In genomic region chr20:62898970-62899632, GRCh38 we compare ENCODE assay signal across 1 cellular context.
TF ChIP-seq lines count a peak whose summit lies in the region.

No MANE protein-coding gene starts in this region.

TF ChIP-seq in HepG2, 621 proteins besides CTCF, POLR2A, EP300 and RAD21 (continued from another document):
- TF ChIP-seq GLMP (CRISPR knock-in tag; IDR thresholded peaks at IDR 0.05; ENCODE audit: borderline replicate concordance): no peak
- no peak for TF ChIP-seq FOSL1 (CRISPR knock-in tag; IDR thresholded peaks at IDR 0.05; ENCODE audit: borderline replicate concordance)
- no peak for TF ChIP-seq XBP1 (CRISPR knock-in tag; IDR thresholded peaks at IDR 0.05)
- peak; percentile 73; the same call in 1 of the 2 replicates for TF ChIP-seq GTF3A (CRISPR knock-in tag; conservative IDR thresholded peaks at IDR 0.05)
- TF ChIP-seq ZNF337 (CRISPR knock-in tag; IDR thresholded peaks at IDR 0.05; ENCODE audit: borderline replicate concordance, low read depth): no peak
- TF ChIP-seq PRDM4 (CRISPR knock-in tag; IDR thresholded peaks at IDR 0.05; ENCODE audit: borderline replicate concordance): no peak
- TF ChIP-seq TMF1 (CRISPR knock-in tag; IDR thresholded peaks at IDR 0.05; ENCODE audit: low read depth): no peak
- TF ChIP-seq MED8 (CRISPR knock-in tag; IDR thresholded peaks at IDR 0.05; ENCODE audit: insufficient replicate concordance): no peak
- no peak for TF ChIP-seq ZNF776 (CRISPR knock-in tag; IDR thresholded peaks at IDR 0.05)
- TF ChIP-seq ZNF598 (CRISPR knock-in tag; IDR thresholded peaks at IDR 0.05; ENCODE audit: borderline replicate concordance): no peak
- no peak for TF ChIP-seq ZFX (CRISPR knock-in tag; IDR thresholded peaks at IDR 0.05; ENCODE audit: low read depth)
- TF ChIP-seq TCF12 (IDR thresholded peaks at IDR 0.05): no peak
- TF ChIP-seq TCF12 (CRISPR knock-in tag; IDR thresholded peaks at IDR 0.05): no peak
- 0 out of 2 replicates have a peak, but pooled peaks have one; percentile 5 for TF ChIP-seq ZNF772 (CRISPR knock-in tag; IDR thresholded peaks at IDR 0.05)
- TF ChIP-seq SOX5 (CRISPR knock-in tag; IDR thresholded peaks at IDR 0.05; ENCODE audit: borderline replicate concordance): no peak; the same call in 1 of the 2 replicates
- no peak for TF ChIP-seq THRA (CRISPR knock-in tag; IDR thresholded peaks at IDR 0.05; ENCODE audit: borderline replicate concordance)
- no peak for TF ChIP-seq E2F1 (CRISPR knock-in tag; IDR thresholded peaks at IDR 0.05)
- TF ChIP-seq KDM5B (CRISPR knock-in tag; IDR thresholded peaks at IDR 0.05; ENCODE audit: borderline replicate concordance): no peak; the same call in 1 of the 2 replicates
- TF ChIP-seq AKNA (CRISPR knock-in tag; IDR thresholded peaks at IDR 0.05; ENCODE audit: borderline replicate concordance): no peak
- TF ChIP-seq ATAD3A (CRISPR knock-in tag; IDR thresholded peaks at IDR 0.05): no peak
- TF ChIP-seq ZNF350 (CRISPR knock-in tag; IDR thresholded peaks at IDR 0.05; ENCODE audit: borderline replicate concordance, low read depth): no peak
- TF ChIP-seq ZNF160 (CRISPR knock-in tag; IDR thresholded peaks at IDR 0.05): no peak
- no peak for TF ChIP-seq JUND (CRISPR knock-in tag; IDR thresholded peaks at IDR 0.05)
- 0 out of 2 replicates have a peak, but pooled peaks have one; percentile 28 for TF ChIP-seq PAF1 (CRISPR knock-in tag; IDR thresholded peaks at IDR 0.05)
- TF ChIP-seq ZNF280B (CRISPR knock-in tag; IDR thresholded peaks at IDR 0.05; ENCODE audit: borderline replicate concordance): no peak
- no peak for TF ChIP-seq ZFAT (CRISPR knock-in tag; conservative IDR thresholded peaks at IDR 0.05)
- TF ChIP-seq KMT2B (CRISPR knock-in tag; IDR thresholded peaks at IDR 0.05): no peak
- no peak for TF ChIP-seq ZNF143 (CRISPR knock-in tag; IDR thresholded peaks at IDR 0.05)
- 0 out of 2 replicates have a peak, but pooled peaks have one; percentile 48 for TF ChIP-seq NFATC3 (CRISPR knock-in tag; IDR thresholded peaks at IDR 0.05)
- no peak for TF ChIP-seq THAP11 (CRISPR knock-in tag; IDR thresholded peaks at IDR 0.05)
- TF ChIP-seq ZNF614 (CRISPR knock-in tag; IDR thresholded peaks at IDR 0.05; ENCODE audit: borderline replicate concordance): no peak
- TF ChIP-seq ZNF557 (CRISPR knock-in tag; IDR thresholded peaks at IDR 0.05): no peak
- no peak for TF ChIP-seq ATM (IDR thresholded peaks at IDR 0.05; ENCODE audit: borderline replicate concordance)
- no peak for TF ChIP-seq ONECUT2 (CRISPR knock-in tag; IDR thresholded peaks at IDR 0.05)
- no peak for TF ChIP-seq DMTF1 (CRISPR knock-in tag; IDR thresholded peaks at IDR 0.05)
- 0 out of 3 replicates have a peak, but pooled peaks have one; percentile 6 for TF ChIP-seq MXI1 (IDR thresholded peaks at IDR 0.05; ENCODE audit: borderline replicate concordance, low read depth, low read length)
- peak; percentile 32 for TF ChIP-seq POLR2AphosphoS5 (IDR thresholded peaks at IDR 0.05; ENCODE audit: low read depth, low read length)
- no peak for TF ChIP-seq TARDBP (CRISPR knock-in tag; IDR thresholded peaks at IDR 0.05)
- TF ChIP-seq ZNF549 (CRISPR knock-in tag; IDR thresholded peaks at IDR 0.05): no peak
- TF ChIP-seq ZNF547 (CRISPR knock-in tag; IDR thresholded peaks at IDR 0.05): no peak
- TF ChIP-seq CREBL2 (CRISPR knock-in tag; IDR thresholded peaks at IDR 0.05; ENCODE audit: borderline replicate concordance): no peak
- TF ChIP-seq SP2 (CRISPR knock-in tag; IDR thresholded peaks at IDR 0.05): no peak
- peak; percentile 9; the same call in 1 of the 2 replicates for TF ChIP-seq NFIC (IDR thresholded peaks at IDR 0.05; ENCODE audit: low read length)
- no peak for TF ChIP-seq THYN1 (CRISPR knock-in tag; IDR thresholded peaks at IDR 0.05; ENCODE audit: borderline replicate concordance, low read depth)
- peak; percentile 84 for TF ChIP-seq RBM22 (optimal IDR thresholded peaks at IDR 0.05; ENCODE audit: low read length)
- TF ChIP-seq KDM3A (CRISPR knock-in tag; IDR thresholded peaks at IDR 0.05; ENCODE audit: low read depth): no peak
- no peak for TF ChIP-seq ZFP82 (CRISPR knock-in tag; IDR thresholded peaks at IDR 0.05; ENCODE audit: borderline replicate concordance)
